In the genomic region with DNA sequence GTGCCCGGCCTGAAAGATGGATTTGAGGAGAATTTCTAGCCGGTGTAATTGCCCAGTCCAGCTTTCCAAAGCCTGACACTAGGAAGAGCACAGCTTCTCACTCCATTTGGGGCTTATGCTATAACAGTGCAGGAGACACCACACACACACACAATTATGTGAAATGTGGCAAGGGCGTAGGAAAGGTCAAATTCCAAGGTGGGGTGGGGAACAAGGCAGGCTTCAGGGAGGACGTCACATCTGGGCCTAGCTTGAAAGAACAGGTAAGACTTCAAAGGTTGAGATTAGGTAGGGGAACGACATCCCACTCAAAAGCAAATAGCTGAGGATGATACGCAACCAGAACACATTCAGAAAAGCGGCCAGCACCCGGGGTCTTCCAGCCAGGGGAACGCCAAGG, we compare ENCODE assay signal across 1 cellular context.
TF ChIP-seq lines count a peak whose summit lies in the region.

No MANE protein-coding gene starts in this region.

TF ChIP-seq in GM23338, 12 proteins besides CTCF, POLR2A, EP300 and RAD21 (continued from another document):
- no peak for TF ChIP-seq CREB1 (CRISPR knock-in tag; IDR thresholded peaks at IDR 0.05; ENCODE audit: low read depth)
- no peak for TF ChIP-seq EZH2phosphoT487 (IDR thresholded peaks at IDR 0.05; ENCODE audit: unreplicated experiment)
- no peak for TF ChIP-seq STAT1 (IDR thresholded peaks at IDR 0.05; ENCODE audit: unreplicated experiment)
- TF ChIP-seq NANOG (IDR thresholded peaks at IDR 0.05; ENCODE audit: borderline replicate concordance): no peak
- no peak for TF ChIP-seq POLR2AphosphoS5 (IDR thresholded peaks at IDR 0.05; ENCODE audit: low read depth)
- TF ChIP-seq ZNF114 (CRISPR knock-in tag; IDR thresholded peaks at IDR 0.05): no peak
- TF ChIP-seq ZNF331 (CRISPR knock-in tag; IDR thresholded peaks at IDR 0.05; ENCODE audit: low read depth): no peak
- TF ChIP-seq, protein P1, sequence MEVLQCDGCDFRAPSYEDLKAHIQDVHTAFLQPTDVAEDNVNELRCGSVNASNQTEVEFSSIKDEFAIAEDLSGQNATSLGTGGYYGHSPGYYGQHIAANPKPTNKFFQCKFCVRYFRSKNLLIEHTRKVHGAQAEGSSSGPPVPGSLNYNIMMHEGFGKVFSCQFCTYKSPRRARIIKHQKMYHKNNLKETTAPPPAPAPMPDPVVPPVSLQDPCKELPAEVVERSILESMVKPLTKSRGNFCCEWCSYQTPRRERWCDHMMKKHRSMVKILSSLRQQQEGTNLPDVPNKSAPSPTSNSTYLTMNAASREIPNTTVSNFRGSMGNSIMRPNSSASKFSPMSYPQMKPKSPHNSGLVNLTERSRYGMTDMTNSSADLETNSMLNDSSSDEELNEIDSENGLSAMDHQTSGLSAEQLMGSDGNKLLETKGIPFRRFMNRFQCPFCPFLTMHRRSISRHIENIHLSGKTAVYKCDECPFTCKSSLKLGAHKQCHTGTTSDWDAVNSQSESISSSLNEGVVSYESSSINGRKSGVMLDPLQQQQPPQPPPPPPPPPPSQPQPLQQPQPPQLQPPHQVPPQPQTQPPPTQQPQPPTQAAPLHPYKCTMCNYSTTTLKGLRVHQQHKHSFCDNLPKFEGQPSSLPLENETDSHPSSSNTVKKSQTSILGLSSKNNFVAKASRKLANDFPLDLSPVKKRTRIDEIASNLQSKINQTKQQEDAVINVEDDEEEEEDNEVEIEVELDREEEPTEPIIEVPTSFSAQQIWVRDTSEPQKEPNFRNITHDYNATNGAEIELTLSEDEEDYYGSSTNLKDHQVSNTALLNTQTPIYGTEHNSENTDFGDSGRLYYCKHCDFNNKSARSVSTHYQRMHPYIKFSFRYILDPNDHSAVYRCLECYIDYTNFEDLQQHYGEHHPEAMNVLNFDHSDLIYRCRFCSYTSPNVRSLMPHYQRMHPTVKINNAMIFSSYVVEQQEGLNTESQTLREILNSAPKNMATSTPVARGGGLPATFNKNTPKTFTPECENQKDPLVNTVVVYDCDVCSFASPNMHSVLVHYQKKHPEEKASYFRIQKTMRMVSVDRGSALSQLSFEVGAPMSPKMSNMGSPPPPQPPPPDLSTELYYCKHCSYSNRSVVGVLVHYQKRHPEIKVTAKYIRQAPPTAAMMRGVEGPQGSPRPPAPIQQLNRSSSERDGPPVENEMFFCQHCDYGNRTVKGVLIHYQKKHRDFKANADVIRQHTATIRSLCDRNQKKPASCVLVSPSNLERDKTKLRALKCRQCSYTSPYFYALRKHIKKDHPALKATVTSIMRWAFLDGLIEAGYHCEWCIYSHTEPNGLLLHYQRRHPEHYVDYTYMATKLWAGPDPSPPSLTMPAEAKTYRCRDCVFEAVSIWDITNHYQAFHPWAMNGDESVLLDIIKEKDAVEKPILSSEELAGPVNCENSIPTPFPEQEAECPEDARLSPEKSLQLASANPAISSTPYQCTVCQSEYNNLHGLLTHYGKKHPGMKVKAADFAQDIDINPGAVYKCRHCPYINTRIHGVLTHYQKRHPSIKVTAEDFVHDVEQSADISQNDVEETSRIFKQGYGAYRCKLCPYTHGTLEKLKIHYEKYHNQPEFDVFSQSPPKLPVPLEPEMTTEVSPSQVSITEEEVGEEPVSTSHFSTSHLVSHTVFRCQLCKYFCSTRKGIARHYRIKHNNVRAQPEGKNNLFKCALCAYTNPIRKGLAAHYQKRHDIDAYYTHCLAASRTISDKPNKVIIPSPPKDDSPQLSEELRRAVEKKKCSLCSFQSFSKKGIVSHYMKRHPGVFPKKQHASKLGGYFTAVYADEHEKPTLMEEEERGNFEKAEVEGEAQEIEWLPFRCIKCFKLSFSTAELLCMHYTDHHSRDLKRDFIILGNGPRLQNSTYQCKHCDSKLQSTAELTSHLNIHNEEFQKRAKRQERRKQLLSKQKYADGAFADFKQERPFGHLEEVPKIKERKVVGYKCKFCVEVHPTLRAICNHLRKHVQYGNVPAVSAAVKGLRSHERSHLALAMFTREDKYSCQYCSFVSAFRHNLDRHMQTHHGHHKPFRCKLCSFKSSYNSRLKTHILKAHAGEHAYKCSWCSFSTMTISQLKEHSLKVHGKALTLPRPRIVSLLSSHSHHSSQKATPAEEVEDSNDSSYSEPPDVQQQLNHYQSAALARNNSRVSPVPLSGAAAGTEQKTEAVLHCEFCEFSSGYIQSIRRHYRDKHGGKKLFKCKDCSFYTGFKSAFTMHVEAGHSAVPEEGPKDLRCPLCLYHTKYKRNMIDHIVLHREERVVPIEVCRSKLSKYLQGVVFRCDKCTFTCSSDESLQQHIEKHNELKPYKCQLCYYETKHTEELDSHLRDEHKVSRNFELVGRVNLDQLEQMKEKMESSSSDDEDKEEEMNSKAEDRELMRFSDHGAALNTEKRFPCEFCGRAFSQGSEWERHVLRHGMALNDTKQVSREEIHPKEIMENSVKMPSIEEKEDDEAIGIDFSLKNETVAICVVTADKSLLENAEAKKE (CRISPR knock-in tag; IDR thresholded peaks at IDR 0.05): no peak
- TF ChIP-seq, protein P2, sequence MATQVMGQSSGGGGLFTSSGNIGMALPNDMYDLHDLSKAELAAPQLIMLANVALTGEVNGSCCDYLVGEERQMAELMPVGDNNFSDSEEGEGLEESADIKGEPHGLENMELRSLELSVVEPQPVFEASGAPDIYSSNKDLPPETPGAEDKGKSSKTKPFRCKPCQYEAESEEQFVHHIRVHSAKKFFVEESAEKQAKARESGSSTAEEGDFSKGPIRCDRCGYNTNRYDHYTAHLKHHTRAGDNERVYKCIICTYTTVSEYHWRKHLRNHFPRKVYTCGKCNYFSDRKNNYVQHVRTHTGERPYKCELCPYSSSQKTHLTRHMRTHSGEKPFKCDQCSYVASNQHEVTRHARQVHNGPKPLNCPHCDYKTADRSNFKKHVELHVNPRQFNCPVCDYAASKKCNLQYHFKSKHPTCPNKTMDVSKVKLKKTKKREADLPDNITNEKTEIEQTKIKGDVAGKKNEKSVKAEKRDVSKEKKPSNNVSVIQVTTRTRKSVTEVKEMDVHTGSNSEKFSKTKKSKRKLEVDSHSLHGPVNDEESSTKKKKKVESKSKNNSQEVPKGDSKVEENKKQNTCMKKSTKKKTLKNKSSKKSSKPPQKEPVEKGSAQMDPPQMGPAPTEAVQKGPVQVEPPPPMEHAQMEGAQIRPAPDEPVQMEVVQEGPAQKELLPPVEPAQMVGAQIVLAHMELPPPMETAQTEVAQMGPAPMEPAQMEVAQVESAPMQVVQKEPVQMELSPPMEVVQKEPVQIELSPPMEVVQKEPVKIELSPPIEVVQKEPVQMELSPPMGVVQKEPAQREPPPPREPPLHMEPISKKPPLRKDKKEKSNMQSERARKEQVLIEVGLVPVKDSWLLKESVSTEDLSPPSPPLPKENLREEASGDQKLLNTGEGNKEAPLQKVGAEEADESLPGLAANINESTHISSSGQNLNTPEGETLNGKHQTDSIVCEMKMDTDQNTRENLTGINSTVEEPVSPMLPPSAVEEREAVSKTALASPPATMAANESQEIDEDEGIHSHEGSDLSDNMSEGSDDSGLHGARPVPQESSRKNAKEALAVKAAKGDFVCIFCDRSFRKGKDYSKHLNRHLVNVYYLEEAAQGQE (IDR thresholded peaks at IDR 0.05; ENCODE audit: unreplicated experiment): no peak
